Comparison of ENCODE assay signal across 33 cellular contexts in genomic region chr1:34874581-34874980, GRCh38. TPM values are rescaled to one million over a fixed set of nuclear protein-coding genes. Genes with fewer than 3 reads are reported as not detected.
"Had no signal": no experiment of that assay in that cellular context is flagged by ENCODE, and none has a peak within 500 bp of the region (broad histone marks: within the 10 kb centered on the region; RNA-seq: fewer than 3 reads in every experiment).

No MANE protein-coding gene starts in this region.

- H3K4me1 Mint-ChIP-seq: activated CD4-positive, alpha-beta memory T cell treated with anti-CD3 and anti-CD28 coated beads, Interleukin-2, amount 10 ng/mL, durations not matched to agents 7 days and 5 days; central memory CD8-positive, alpha-beta T cell had no signal

- DNase-seq: activated CD4-positive, alpha-beta memory T cell treated with anti-CD3 and anti-CD28 coated beads, Interleukin-2, amount 10 ng/mL, durations not matched to agents 7 days and 5 days; activated CD4-positive, alpha-beta T cell treated with anti-CD3 and anti-CD28 coated beads for 1 hour; activated CD4-positive, alpha-beta T cell treated with anti-CD3 and anti-CD28 coated beads for 48 hours; activated CD4-positive, CD25-positive, alpha-beta regulatory T cell; activated gamma-delta T cell; activated naive CD4-positive, alpha-beta T cell treated with Interleukin-2 at 50 U/mL for 16 hours; activated naive CD8-positive, alpha-beta T cell treated with anti-CD3 and anti-CD28 coated beads, Interleukin-2, amount 10 ng/mL, durations not matched to agents 7 days and 5 days; activated T-cell treated with anti-CD3 and anti-CD28 coated beads, Interleukin-2, amount 50 U/mL, for 24 hours; amygdala; NCI-H1092 treated with DMSO at 0.1 percent for 48 hours; NCI-H1417; NCI-H146; NCI-H187; NCI-H2081; NCI-H2227 treated with DMSO at 0.1 percent for 48 hours; NCI-H446; NCI-H510A treated with DMSO at 0.1 percent for 48 hours; NCI-H526 treated with DMSO at 0.1 percent for 48 hours; PC-9; SIG-M5; SW 1271; T-helper 1 cell; T-helper 2 cell; T-helper 9 cell; WERI-Rb-1 had no signal

- H3K4me3 Mint-ChIP-seq: activated CD4-positive, alpha-beta memory T cell treated with anti-CD3 and anti-CD28 coated beads, Interleukin-2, amount 10 ng/mL, durations not matched to agents 7 days and 5 days; activated naive CD4-positive, alpha-beta T cell treated with anti-CD3 and anti-CD28 coated beads, Interleukin-2, amount 50 U/mL, for 24 hours; activated naive CD8-positive, alpha-beta T cell treated with anti-CD3 and anti-CD28 coated beads, Interleukin-2, amount 10 ng/mL, durations not matched to agents 7 days and 5 days; activated T-cell treated with anti-CD3 and anti-CD28 coated beads, Interleukin-2, amount 50 U/mL, for 24 hours; central memory CD8-positive, alpha-beta T cell had no signal

- H3K4me1 ChIP-seq: ascending aorta had no signal

- H3K27ac ChIP-seq: ascending aorta, cardiac muscle cell, coronary artery, PC-9, RWPE1, WERI-Rb-1 had no signal

- H3K9me3 Mint-ChIP-seq: activated CD4-positive, alpha-beta memory T cell treated with anti-CD3 and anti-CD28 coated beads, Interleukin-2, amount 10 ng/mL, durations not matched to agents 7 days and 5 days; activated naive CD4-positive, alpha-beta T cell treated with anti-CD3 and anti-CD28 coated beads, Interleukin-2, amount 50 U/mL, for 24 hours; activated naive CD8-positive, alpha-beta T cell treated with anti-CD3 and anti-CD28 coated beads, Interleukin-2, amount 10 ng/mL, durations not matched to agents 7 days and 5 days; activated T-cell treated with anti-CD3 and anti-CD28 coated beads, Interleukin-2, amount 50 U/mL, for 24 hours; activated T-helper 2 cell treated with anti-CD3 and anti-CD28 coated beads, Interferon-gamma antibody, Interleukin-2, Interleukin-4, amounts not matched to agents 10 μg/mL and 5 μg/mL and 100 μg/mL, durations not matched to agents 14 hours and 24 hours and 36 hours; central memory CD8-positive, alpha-beta T cell had no signal

- H3K36me3 ChIP-seq: ascending aorta, cardiac muscle cell had no signal

- ATAC-seq: Right ventricle myocardium inferior had no signal

- H3K27ac Mint-ChIP-seq: activated CD4-positive, alpha-beta memory T cell treated with anti-CD3 and anti-CD28 coated beads, Interleukin-2, amount 10 ng/mL, durations not matched to agents 7 days and 5 days; activated naive CD4-positive, alpha-beta T cell treated with anti-CD3 and anti-CD28 coated beads, Interleukin-2, amount 50 U/mL, for 24 hours; activated naive CD8-positive, alpha-beta T cell treated with anti-CD3 and anti-CD28 coated beads, Interleukin-2, amount 10 ng/mL, durations not matched to agents 7 days and 5 days; activated T-cell treated with anti-CD3 and anti-CD28 coated beads, Interleukin-2, amount 50 U/mL, for 24 hours; activated T-helper 2 cell treated with anti-CD3 and anti-CD28 coated beads, Interferon-gamma antibody, Interleukin-2, Interleukin-4, amounts not matched to agents 10 μg/mL and 5 μg/mL and 100 μg/mL, durations not matched to agents 14 hours and 24 hours and 36 hours had no signal

- H3K4me3 ChIP-seq: ascending aorta, cardiac muscle cell, coronary artery, PC-9 had no signal

- H3K9me3 ChIP-seq: ascending aorta had no signal

- H3K27me3 ChIP-seq: ascending aorta had no signal

- H3K36me3 Mint-ChIP-seq: activated naive CD4-positive, alpha-beta T cell treated with anti-CD3 and anti-CD28 coated beads, Interleukin-2, amount 50 U/mL, for 24 hours; activated naive CD8-positive, alpha-beta T cell treated with anti-CD3 and anti-CD28 coated beads, Interleukin-2, amount 10 ng/mL, durations not matched to agents 7 days and 5 days had no signal

RNA-seq across cellular contexts. Expression of gene DLGAP3, which starts 54.9 kb away (rescaled TPM):
- total RNA-seq: ascending aorta, PC-9 had no signal
